9 cellular contexts compared by ENCODE assay signal in genomic region chr15:31974855-31975421, GRCh38. TPM values are rescaled to one million over a fixed set of nuclear protein-coding genes. Genes with fewer than 3 reads are reported as not detected.
DNase-seq lines count a peak whose midpoint lies in the region; ATAC-seq, FAIRE-seq and TF ChIP-seq lines count a peak whose summit lies in the region.
"Had no signal": no experiment of that assay in that cellular context is flagged by ENCODE, and none has a peak within 500 bp of the region (broad histone marks: within the 10 kb centered on the region; RNA-seq: fewer than 3 reads in every experiment).

No MANE protein-coding gene starts in this region.

- no peaks in the 10 kb centered on the region for H3K9me3 ChIP-seq in A549

- TF ChIP-seq CTCF in A549 (IDR thresholded peaks at IDR 0.05) (peak; percentile 92), foreskin keratinocyte (conservative IDR thresholded peaks at IDR 0.05) (peak; percentile 68), retinal pigment epithelial cell (conservative IDR thresholded peaks at IDR 0.05; ENCODE audit: low read depth, low read length) (peak; percentile 71)
- TF ChIP-seq CTCF in activated CD8-positive, alpha-beta T cell treated with anti-CD3 and anti-CD28 coated beads for 36 hours (IDR thresholded peaks at IDR 0.05): peak; percentile 74

- CTCF ChIA-PET in A549 (lab: Yijun Ruan, JAX): interaction anchor here (0.5 to 6.2 kb wide), 37 partner anchors 8 to 1900 kb away, joined by 3 to 67 read pairs (median 4); no protein-coding TSS in a partner anchor
- CTCF ChIA-PET in activated CD8-positive, alpha-beta T cell treated with anti-CD3 and anti-CD28 coated beads for 36 hours (lab: Charles Lee): interaction anchor here (0.8 to 1.9 kb wide), 8 partner anchors 9 to 769 kb away, joined by 3 to 7 read pairs (median 3); no protein-coding TSS in a partner anchor

- FAIRE-seq in A549 (lab: Jason Lieb, UNC) (no peak), H54 (lab: Jason Lieb, UNC) (no peak)
- FAIRE-seq: islet of Langerhans had no signal

- DNase-seq in A549 (ENCODE audit: low read depth in 1 of 2, low spot score in 1 of 2): peak; percentile 35 to 47
- peak; percentile 45 for DNase-seq in ELR (ENCODE audit: low read depth)
- peak; percentile 11 to 37 for DNase-seq in NCI-H1930 (lab: John Stamatoyannopoulos, UW)
- peak; percentile 32 for DNase-seq in activated CD8-positive, alpha-beta T cell treated with anti-CD3 and anti-CD28 coated beads for 36 hours
- no peak for DNase-seq in foreskin keratinocyte
- no peak for DNase-seq in retinal pigment epithelial cell (ENCODE audit: low read depth)
- DNase-seq in H54 (ENCODE audit: insufficient read length, low spot score): no peak

- no peaks in the 10 kb centered on the region for H3K9me3 Mint-ChIP-seq in activated CD8-positive, alpha-beta T cell treated with anti-CD3 and anti-CD28 coated beads for 36 hours

- peaks cover 23% of the 10 kb centered on the region for H3K27me3 Mint-ChIP-seq in activated CD8-positive, alpha-beta T cell treated with anti-CD3 and anti-CD28 coated beads for 36 hours

- TF ChIP-seq POLR2A in A549 (IDR thresholded peaks at IDR 0.05; ENCODE audit: low read length): no peak
- TF ChIP-seq POLR2A in H54 (IDR thresholded peaks at IDR 0.05; ENCODE audit: low read depth, low read length): no peak

- H3K27ac Mint-ChIP-seq in activated CD8-positive, alpha-beta T cell treated with anti-CD3 and anti-CD28 coated beads for 36 hours: no peak overlapping the region

- H3K27me3 ChIP-seq in foreskin keratinocyte: peaks cover 4% of the 10 kb centered on the region

- H3K4me2 ChIP-seq in A549: peak overlapping the region; percentile 94

- peak overlapping the region; percentile 42 for H3K4me3 ChIP-seq in A549
- H3K4me3 ChIP-seq in retinal pigment epithelial cell (ENCODE audit: low read length): peak overlapping the region; percentile 42

- H3K4me1 ChIP-seq in A549 (peaks cover 16% of the 10 kb centered on the region; the same call in 2 of the 3 replicates), foreskin keratinocyte (no peaks in the 10 kb centered on the region)

- peak overlapping the region; percentile 30 to 42; a peak in 3 of 6 replicates for H3K27ac ChIP-seq in A549
- H3K27ac ChIP-seq in foreskin keratinocyte: no peak overlapping the region

- no peaks in the 10 kb centered on the region for H3K36me3 Mint-ChIP-seq in activated CD8-positive, alpha-beta T cell treated with anti-CD3 and anti-CD28 coated beads for 36 hours (ENCODE audit: low read depth)

- H3K4me1 Mint-ChIP-seq in activated CD8-positive, alpha-beta T cell treated with anti-CD3 and anti-CD28 coated beads for 36 hours (ENCODE audit: low read depth): peaks cover 6% of the 10 kb centered on the region

- intact Hi-C loops in activated CD8-positive, alpha-beta T cell treated with anti-CD3 and anti-CD28 coated beads for 36 hours (cut with micrococcal nuclease): no loop called here

- TF ChIP-seq EP300 in A549 (IDR thresholded peaks at IDR 0.05): no peak

- peak; percentile 86 to 90 for TF ChIP-seq RAD21 in A549 (conservative IDR thresholded peaks at IDR 0.05 in 1 of 2, IDR thresholded peaks at IDR 0.05 in 1 of 2)

- H3K4me3 Mint-ChIP-seq in activated CD8-positive, alpha-beta T cell treated with anti-CD3 and anti-CD28 coated beads for 36 hours: no peak overlapping the region

- ATAC-seq in A549 (peak; percentile 35 to 68; a peak in 4 of 6 replicates), foreskin keratinocyte (peak; percentile 37), GM21381 (IDR thresholded peaks at IDR 0.05; ENCODE audit: unreplicated experiment) (no peak)
- ATAC-seq in activated CD8-positive, alpha-beta T cell treated with anti-CD3 and anti-CD28 coated beads for 36 hours: no peak

- POLR2A ChIA-PET in A549 (lab: Yijun Ruan, JAX): no interaction called here
- POLR2A ChIA-PET in activated CD8-positive, alpha-beta T cell treated with anti-CD3 and anti-CD28 coated beads for 36 hours (lab: Charles Lee): no interaction called here

- WGBS in A549 (ENCODE audit: missing lambda C conversion rate): under 1% methylated on average over 18 of the region's 18 CpGs

TF ChIP-seq in A549, 52 proteins besides CTCF, POLR2A, EP300 and RAD21:
- no peak for TF ChIP-seq EHF (CRISPR knock-in tag; IDR thresholded peaks at IDR 0.05)
- TF ChIP-seq RARB (CRISPR knock-in tag; IDR thresholded peaks at IDR 0.05): no peak
- TF ChIP-seq SMC3 (IDR thresholded peaks at IDR 0.05): peak; percentile 61
TF ChIP-seq in A549: peak in this region for 1.

RNA-seq across cellular contexts. Expression of gene CHRNA7, which starts 55.4 kb away (rescaled TPM):
- 1.4 and 1.8 TPM in 2 replicates for polyA plus RNA-seq in A549 (2011; rRNA removed)
- 2.4 and 3.7 TPM in 2 replicates for polyA plus RNA-seq in A549 (2012; cell fraction: cytosol; rRNA removed)
- 11.7 and 11.9 TPM in 2 replicates for polyA plus RNA-seq in A549 (2012; cell fraction: nucleus; rRNA removed)
- polyA plus RNA-seq in A549 (2017; fragmentation: RNase III; extraction: RNeasy Plus Mini Kit Qiagen cat#74134 plus additional on column Dnase treatment): 1.3 to 1.5 TPM (median 1.3 TPM) in 3 replicates
- polyA minus RNA-seq in A549 (2011; rRNA and poly(A)+ RNA removed): 5.2 and 5.7 TPM in 2 replicates
- under 1 TPM in 1 of 2 experiments, not detected in 1; 0.20 TPM for total RNA-seq in activated CD8-positive, alpha-beta T cell treated with anti-CD3 and anti-CD28 coated beads for 36 hours
- 0.48 and 0.53 TPM in 2 replicates for total RNA-seq in foreskin keratinocyte
- polyA plus RNA-seq in foreskin keratinocyte: 0.22 and 0.38 TPM in 2 replicates

Comparison
In these comparisons a context has a peak if more than half of its experiments do, and no peak if none do; other contexts are left out.
1. ATAC-seq: peak in A549 (2 of 2) and foreskin keratinocyte (single experiment); none in activated CD8-positive, alpha-beta T cell treated with anti-CD3 and anti-CD28 coated beads for 36 hours (single experiment) and GM21381 (single experiment).
2. DNase-seq: peak in A549 (2 of 2), ELR (single experiment), NCI-H1930 (2 of 2) and activated CD8-positive, alpha-beta T cell treated with anti-CD3 and anti-CD28 coated beads for 36 hours (single experiment); none in foreskin keratinocyte (0 of 2), retinal pigment epithelial cell (single experiment) and H54 (single experiment).
3. Peak in every context shown above with its lines, with median percentiles within 50 percentile points of each other: CTCF ChIP-seq.